In genomic region chr6:36616888-36617521, GRCh38 we compare ENCODE assay signal across 9 cellular contexts. TPM values are rescaled to one million over a fixed set of nuclear protein-coding genes. Genes with fewer than 3 reads are reported as not detected.
DNase-seq lines count a peak whose midpoint lies in the region; ATAC-seq, FAIRE-seq and TF ChIP-seq lines count a peak whose summit lies in the region.
"Had no signal": no experiment of that assay in that cellular context is flagged by ENCODE, and none has a peak within 500 bp of the region (broad histone marks: within the 10 kb centered on the region; RNA-seq: fewer than 3 reads in every experiment).

No MANE protein-coding gene starts in this region.

- FAIRE-seq in frontal cortex (lab: Jason Lieb, UNC): no peak

- peaks cover 15% of the 10 kb centered on the region for H3K4me1 ChIP-seq in mucosa of descending colon (ENCODE audit: low read depth)

- TF ChIP-seq CTCF in MCF 10A (IDR thresholded peaks at IDR 0.05; ENCODE audit: unreplicated experiment): no peak
- TF ChIP-seq CTCF in mucosa of descending colon (IDR thresholded peaks at IDR 0.05): no peak
- no peak for TF ChIP-seq CTCF in mesothelial cell of epicardium (IDR thresholded peaks at IDR 0.05; ENCODE audit: unreplicated experiment)

- H3K27me3 Mint-ChIP-seq in MCF 10A (ENCODE audit: insufficient read depth, unreplicated experiment) (no peaks in the 10 kb centered on the region), mesothelial cell of epicardium (ENCODE audit: low read depth) (no peaks in the 10 kb centered on the region)
- no peaks in the 10 kb centered on the region for H3K27me3 Mint-ChIP-seq in naive thymus-derived CD8-positive, alpha-beta T cell

- peak overlapping the region; percentile 71 for H3K27ac Mint-ChIP-seq in MCF 10A (ENCODE audit: low read depth, unreplicated experiment)
- peak overlapping the region in 3 of 10 donors; percentile 15 to 33 (median 27) for H3K27ac Mint-ChIP-seq in naive thymus-derived CD8-positive, alpha-beta T cell
- no peak overlapping the region for H3K27ac Mint-ChIP-seq in mesothelial cell of epicardium

- no peaks in the 10 kb centered on the region for H3K9me3 Mint-ChIP-seq in MCF 10A (ENCODE audit: unreplicated experiment)
- no peaks in the 10 kb centered on the region for H3K9me3 Mint-ChIP-seq in naive thymus-derived CD8-positive, alpha-beta T cell
- H3K9me3 Mint-ChIP-seq in mesothelial cell of epicardium: peaks cover 6% of the 10 kb centered on the region

- H3K36me3 ChIP-seq in mucosa of descending colon (ENCODE audit: low read depth): no peaks in the 10 kb centered on the region

- BruUV-seq in MCF 10A (replicated peaks; lab: Mats Ljungman, UMichigan): no TSS peak

- peaks cover 15% of the 10 kb centered on the region for H3K4me1 Mint-ChIP-seq in MCF 10A (ENCODE audit: insufficient read depth, unreplicated experiment)
- peaks cover 4 to 24% (median 13%) of the 10 kb centered on the region in 4 donors for H3K4me1 Mint-ChIP-seq in naive thymus-derived CD8-positive, alpha-beta T cell
- H3K4me1 Mint-ChIP-seq in mesothelial cell of epicardium: no peaks in the 10 kb centered on the region

- no peak overlapping the region for H3K4me3 ChIP-seq in mucosa of descending colon

- DNase-seq in DMS53 (lab: John Stamatoyannopoulos, UW): peak; percentile 70
- peak; percentile 94 for DNase-seq in NCI-H2029 (lab: John Stamatoyannopoulos, UW)
- DNase-seq in MCF 10A (ENCODE audit: unreplicated experiment): peak; percentile 99
- DNase-seq in mucosa of descending colon: peak; percentile 74 to 83 (median 77)
- DNase-seq in naive thymus-derived CD8-positive, alpha-beta T cell: no peak
- no peak for DNase-seq in mesothelial cell of epicardium (ENCODE audit: low spot score in 2 of 2, unreplicated experiment in 2 of 2)
- DNase-seq in frontal cortex (ENCODE audit: low spot score in 2 of 2): no peak
- DNase-seq: NCI-H146 had no signal

- ATAC-seq in mucosa of descending colon (peak; percentile 90), GM18858 (IDR thresholded peaks at IDR 0.05; ENCODE audit: unreplicated experiment) (no peak)
- ATAC-seq in naive thymus-derived CD8-positive, alpha-beta T cell: no peak

- no peaks in the 10 kb centered on the region for H3K9me3 ChIP-seq in mucosa of descending colon

- CTCF ChIA-PET in MCF 10A (lab: Yijun Ruan, JAX): interaction anchor here (0.6 to 4.8 kb wide), 9 partner anchors 12 to 142 kb away, joined by 3 to 37 read pairs (median 6); no protein-coding TSS in a partner anchor

- H3K4me3 Mint-ChIP-seq in MCF 10A (ENCODE audit: unreplicated experiment) (no peak overlapping the region), mesothelial cell of epicardium (no peak overlapping the region)
- no peak overlapping the region for H3K4me3 Mint-ChIP-seq in naive thymus-derived CD8-positive, alpha-beta T cell

- peaks cover 22% of the 10 kb centered on the region for H3K36me3 Mint-ChIP-seq in MCF 10A (ENCODE audit: insufficient read depth, unreplicated experiment)
- H3K36me3 Mint-ChIP-seq in naive thymus-derived CD8-positive, alpha-beta T cell: peaks cover 0 to 27% (median 20%) of the 10 kb centered on the region in 3 donors
- H3K36me3 Mint-ChIP-seq in mesothelial cell of epicardium: peaks cover 14% of the 10 kb centered on the region

- POLR2A ChIA-PET in MCF 10A (lab: Yijun Ruan, JAX): interaction anchor here (0.6 to 6.9 kb wide), 16 partner anchors 9 to 694 kb away, joined by 3 to 99 read pairs (median 3); partner anchors contain the start of gene CDKN1A
- POLR2A ChIA-PET in naive thymus-derived CD8-positive, alpha-beta T cell (lab: Charles Lee): no interaction called here

- intact Hi-C loops in MCF 10A (cut with micrococcal nuclease) (no loop called here), mucosa of descending colon (cut with DNase I, micrococcal nuclease) (loop anchor here in 1 of 2 donors (5.0 to 10.0 kb wide), 2 partner anchors 140 to 238 kb away; no protein-coding TSS in a partner anchor)

RNA-seq across cellular contexts. Expression of gene SRSF3, which starts 22.8 kb away (rescaled TPM):
- total RNA-seq in MCF 10A (2022) (364 and 479 TPM in 2 replicates), mucosa of descending colon (100 to 1,000 TPM; 176 to 243 (median 229) TPM), mesothelial cell of epicardium (404 to 411 TPM (median 407 TPM) in 3 replicates), frontal cortex (217 TPM)
- total RNA-seq in naive thymus-derived CD8-positive, alpha-beta T cell: 100 to 1,000 TPM; 357 to 359 TPM
- polyA plus RNA-seq in naive thymus-derived CD8-positive, alpha-beta T cell: 100 to 1,000 TPM; 268 to 375 (median 332) TPM

Comparison
In these comparisons a context has a peak if more than half of its experiments do, and no peak if none do; other contexts are left out.
1. DNase-seq: peak in DMS53 (single experiment), NCI-H2029 (single experiment), MCF 10A (single experiment) and mucosa of descending colon (3 of 3); none in naive thymus-derived CD8-positive, alpha-beta T cell (0 of 10), mesothelial cell of epicardium (0 of 2) and frontal cortex (0 of 2).